ENCODE assay signal across 10 cellular contexts in genomic region chr17:43025290-43025657, GRCh38. TPM values are rescaled to one million over a fixed set of nuclear protein-coding genes. Genes with fewer than 3 reads are reported as not detected.
DNase-seq lines count a peak whose midpoint lies in the region; ATAC-seq, FAIRE-seq and TF ChIP-seq lines count a peak whose summit lies in the region.
"Had no signal": no experiment of that assay in that cellular context is flagged by ENCODE, and none has a peak within 500 bp of the region (broad histone marks: within the 10 kb centered on the region; RNA-seq: fewer than 3 reads in every experiment).

No MANE protein-coding gene starts in this region.

- no peaks in the 10 kb centered on the region; a peak in 1 of 5 replicates for H3K27me3 ChIP-seq in HepG2 (ENCODE audit: control insufficient read depth in 1 of 2, insufficient read depth in 2 of 2, low read length in 2 of 2)
- no peaks in the 10 kb centered on the region for H3K27me3 ChIP-seq in right lobe of liver
- H3K27me3 ChIP-seq in bronchial epithelial cell (ENCODE audit: control insufficient read depth, insufficient read depth, low read length), result no peaks in the 10 kb centered on the region
- no peaks in the 10 kb centered on the region for H3K27me3 ChIP-seq in muscle layer of colon (ENCODE audit: control insufficient read depth in 1 of 2, insufficient read depth in 2 of 2, low read length in 2 of 2)
- H3K27me3 ChIP-seq in vagina, result no peaks in the 10 kb centered on the region

- TF ChIP-seq CTCF in HepG2 (CRISPR knock-in tag; IDR thresholded peaks at IDR 0.05) (no peak), right lobe of liver (IDR thresholded peaks at IDR 0.05) (no peak), bronchial epithelial cell (IDR thresholded peaks at IDR 0.05; ENCODE audit: insufficient read depth, low read length, severe bottlenecking) (no peak), vagina (IDR thresholded peaks at IDR 0.05) (no peak)

- H3K9ac ChIP-seq in HepG2 (ENCODE audit: insufficient read depth, low read depth, low read length) (no peak overlapping the region), muscle layer of colon (ENCODE audit: low read length) (no peak overlapping the region)

- 90% methylated on average over 27 of the region's 27 CpGs for WGBS in HepG2 (ENCODE audit: low lambda C conversion rate)
- WGBS in right lobe of liver (ENCODE audit: insufficient coverage, low coverage, low lambda C conversion rate, missing lambda C conversion rate), result 25% methylated on average over 11 of the region's 27 CpGs

- CTCF ChIA-PET in HepG2 (lab: Yijun Ruan, JAX; ENCODE audit: low intra/inter-chr PET ratio, low total read pairs), result no interaction called here

- no peak overlapping the region for H2AFZ ChIP-seq in HepG2 (ENCODE audit: low read length)

- FAIRE-seq in HepG2 (lab: Jason Lieb, UNC) (no peak), bronchial epithelial cell (lab: Jason Lieb, UNC) (no peak), urothelium cell line (lab: Jason Lieb, UNC) (no peak), GM19239 (lab: Jason Lieb, UNC) (no peak)

- H3K36me3 ChIP-seq in HepG2 (replicated peaks in 1 of 2; ENCODE audit: control insufficient read depth in 1 of 2, insufficient read depth in 2 of 2, low read length in 2 of 2) (0 out of 5 replicates have a peak, but pooled peaks cover 0 to under 1% of the 10 kb centered on the region in 2 experiments), right lobe of liver (no peaks in the 10 kb centered on the region), bronchial epithelial cell (ENCODE audit: control insufficient read depth, insufficient read depth, low read length) (no peaks in the 10 kb centered on the region), muscle layer of colon (ENCODE audit: insufficient read depth, low read length) (no peaks in the 10 kb centered on the region), vagina (no peaks in the 10 kb centered on the region)

- POLR2A ChIA-PET in HepG2 (lab: Yijun Ruan, JAX), result interaction anchor here (1.0 to 3.6 kb wide), 4 partner anchors 14 to 100 kb away, joined by 4 to 16 read pairs (median 9); partner anchors contain the start of genes BRCA1 and RPL27

- TF ChIP-seq EP300 in HepG2 (IDR thresholded peaks at IDR 0.05; ENCODE audit: low read depth in 2 of 2, low read length in 2 of 2), result no peak
- TF ChIP-seq EP300 in HepG2 (CRISPR knock-in tag; IDR thresholded peaks at IDR 0.05; ENCODE audit: borderline replicate concordance), result no peak

- no TSS peak for BruUV-seq in HepG2 (replicated peaks; lab: Mats Ljungman, UMichigan)

- H3K27ac ChIP-seq in HepG2 (ENCODE audit: extremely low read length, insufficient read depth, low read length) (no peak overlapping the region), right lobe of liver (no peak overlapping the region), muscle layer of colon (ENCODE audit: low read depth, low read length) (peak overlapping the region; percentile 1), vagina (peak overlapping the region; percentile 85)
- H3K27ac ChIP-seq: epithelial cell of prostate had no signal

- no peak for TF ChIP-seq RAD21 in HepG2 (CRISPR knock-in tag; IDR thresholded peaks at IDR 0.05)

- in situ Hi-C loops in HepG2 (cut with HindIII; ENCODE audit: extremely low pct_ligation_motif_present, low pct_unique_long_range_greater_than_20kb), result no loop called here

- H3K4me2 ChIP-seq in HepG2 (ENCODE audit: low read depth, low read length), result no peak overlapping the region

- peaks cover 61% of the 10 kb centered on the region for H3K4me1 ChIP-seq in HepG2 (ENCODE audit: insufficient read depth, low read length)
- peaks cover 0 to 17% (median 3%) of the 10 kb centered on the region in 4 donors for H3K4me1 ChIP-seq in right lobe of liver
- peaks cover under 1% of the 10 kb centered on the region for H3K4me1 ChIP-seq in muscle layer of colon (ENCODE audit: insufficient read depth, low read length)
- H3K4me1 ChIP-seq in vagina, result peaks cover 48% of the 10 kb centered on the region

- H3K4me3 ChIP-seq in HepG2 (replicated peaks in 1 of 3; ENCODE audit: insufficient read depth in 1 of 3, low read depth in 2 of 3, low read length in 3 of 3) (no peak overlapping the region), right lobe of liver (peak overlapping the region in 1 of 3 donors; percentile 59), bronchial epithelial cell (ENCODE audit: low read depth, low read length) (peak overlapping the region; percentile 19), muscle layer of colon (ENCODE audit: low read depth in 1 of 2, low read length in 2 of 2) (peak overlapping the region in 1 of 2 donors; percentile 50), vagina (peak overlapping the region; percentile 57 to 78)

- no peaks in the 10 kb centered on the region for H4K20me1 ChIP-seq in HepG2 (ENCODE audit: insufficient read depth, low read length)

- no peak for TF ChIP-seq POLR2A in HepG2 (IDR thresholded peaks at IDR 0.05; ENCODE audit: insufficient read depth in 1 of 2, low read depth in 2 of 2, low read length in 2 of 2)
- no peak for TF ChIP-seq POLR2A in right lobe of liver (IDR thresholded peaks at IDR 0.05)
- TF ChIP-seq POLR2A in vagina (IDR thresholded peaks at IDR 0.05), result no peak

- intact Hi-C loops in HepG2 (cut with micrococcal nuclease; ENCODE audit: unreplicated experiment) (loop anchor here (2.0 kb wide), 2 partner anchors 94 to 146 kb away; partner anchors contain the start of gene NBR1), right lobe of liver (cut with DNase I) (loop anchor here in 1 of 2 donors (10.0 kb wide), 1 partner anchor 120 kb away; no protein-coding TSS in a partner anchor), vagina (cut with DNase I) (loop anchor here (10.0 kb wide), 2 partner anchors 100 to 310 kb away; partner anchors contain the start of gene BRCA1)

- ATAC-seq in HepG2 (no peak), right lobe of liver (no peak), HG03565 (IDR thresholded peaks at IDR 0.05; ENCODE audit: unreplicated experiment) (no peak)

- DNase-seq in HepG2 (ENCODE audit: low spot score), result no peak
- no peak for DNase-seq in right lobe of liver
- no peak for DNase-seq in bronchial epithelial cell (ENCODE audit: low read depth)
- no peak for DNase-seq in vagina (ENCODE audit: extremely low spot score in 2 of 2)
- no peak for DNase-seq in urothelium cell line (ENCODE audit: low spot score)
- DNase-seq in GM19239 (ENCODE audit: insufficient read length, low spot score), result no peak

- H3K9me3 ChIP-seq in HepG2 (ENCODE audit: low read length) (no peaks in the 10 kb centered on the region), right lobe of liver (no peaks in the 10 kb centered on the region), muscle layer of colon (ENCODE audit: low read length) (no peaks in the 10 kb centered on the region), vagina (no peaks in the 10 kb centered on the region)

- peaks cover 12% of the 10 kb centered on the region for H3K79me2 ChIP-seq in HepG2 (ENCODE audit: insufficient read depth, low read length)

RNA-seq across cellular contexts. Expression of gene RND2, which starts 0.2 kb away (rescaled TPM):
- total RNA-seq in HepG2 (2016; rRNA removed; fragmentation: Illumina TruSeq; extraction: Trizol), result 0.11 TPM in 2 replicates
- total RNA-seq in HepG2 (2016; cell fraction: cytosol; rRNA removed; fragmentation: Illumina TruSeq; extraction: Trizol; ENCODE audit: low read depth), result 0.09 and 0.20 TPM in 2 replicates
- 0.04 and 0.16 TPM in 2 replicates for total RNA-seq in HepG2 (2016; cell fraction: insoluble cytoplasmic fraction; rRNA removed; fragmentation: Illumina TruSeq; extraction: Trizol)
- 0.14 and 0.19 TPM in 2 replicates for total RNA-seq in HepG2 (2016; cell fraction: membrane; rRNA removed; fragmentation: Illumina TruSeq; extraction: Trizol)
- total RNA-seq in HepG2 (2016; cell fraction: nucleus; rRNA removed; fragmentation: Illumina TruSeq; extraction: Trizol), result not detected in 2 replicates
- 0.04 and 0.05 TPM in 2 replicates for polyA plus RNA-seq in HepG2 (2011; rRNA removed)
- polyA plus RNA-seq in HepG2 (2011; cell fraction: cytosol; rRNA removed), result 0.01 and 0.06 TPM in 2 replicates
- polyA plus RNA-seq in HepG2 (2011; cell fraction: nucleus; rRNA removed), result 0.05 and 0.11 TPM in 2 replicates
- not detected in 2 replicates for polyA plus RNA-seq in HepG2 (2012)
- polyA plus RNA-seq in HepG2 (2016; cell fraction: cytosol; fragmentation: Illumina TruSeq; extraction: Trizol; ENCODE audit: low read depth), result 0.20 and 0.24 TPM in 2 replicates
- 0.10 and 0.17 TPM in 2 replicates for polyA plus RNA-seq in HepG2 (2016; cell fraction: insoluble cytoplasmic fraction; fragmentation: Illumina TruSeq; extraction: Trizol; ENCODE audit: low read depth)
- polyA plus RNA-seq in HepG2 (2016; cell fraction: membrane; fragmentation: Illumina TruSeq; extraction: Trizol; ENCODE audit: low read depth), result 0.16 and 0.21 TPM in 2 replicates
- polyA plus RNA-seq in HepG2 (2016; cell fraction: nucleus; fragmentation: Illumina TruSeq; extraction: Trizol; ENCODE audit: insufficient read depth, low read depth), result 0.11 TPM in 2 replicates
- polyA minus RNA-seq in HepG2 (2011; rRNA and poly(A)+ RNA removed; ENCODE audit: low replicate concordance), result 0.04 and 0.05 TPM in 2 replicates
- polyA minus RNA-seq in HepG2 (2011; cell fraction: cytosol; rRNA and poly(A)+ RNA removed), result not detected in 2 replicates
- not detected in 2 replicates for polyA minus RNA-seq in HepG2 (2011; cell fraction: nucleus; rRNA and poly(A)+ RNA removed)
- total RNA-seq in right lobe of liver, result 1 to 10 TPM in 2 of 6 experiments, under 1 TPM in 4; 0.09 to 3.3 (median 0.64) TPM
- total RNA-seq in bronchial epithelial cell, result under 0.01 and 0.38 TPM in 2 replicates
- total RNA-seq in vagina, result 1.5 TPM
- total RNA-seq: RPMI7951 had no signal

RNA-seq across cellular contexts. Expression of gene VAT1, which starts 3.1 kb away (rescaled TPM):
- 143 TPM in 2 replicates for total RNA-seq in HepG2 (2016; rRNA removed; fragmentation: Illumina TruSeq; extraction: Trizol)
- 24.4 TPM in 2 replicates for total RNA-seq in HepG2 (2016; cell fraction: cytosol; rRNA removed; fragmentation: Illumina TruSeq; extraction: Trizol; ENCODE audit: low read depth)
- total RNA-seq in HepG2 (2016; cell fraction: insoluble cytoplasmic fraction; rRNA removed; fragmentation: Illumina TruSeq; extraction: Trizol), result 138 and 149 TPM in 2 replicates
- 70.2 and 74.6 TPM in 2 replicates for total RNA-seq in HepG2 (2016; cell fraction: membrane; rRNA removed; fragmentation: Illumina TruSeq; extraction: Trizol)
- 56.8 and 74.7 TPM in 2 replicates for total RNA-seq in HepG2 (2016; cell fraction: nucleus; rRNA removed; fragmentation: Illumina TruSeq; extraction: Trizol)
- 197 and 205 TPM in 2 replicates for polyA plus RNA-seq in HepG2 (2011; rRNA removed)
- 221 and 226 TPM in 2 replicates for polyA plus RNA-seq in HepG2 (2011; cell fraction: cytosol; rRNA removed)
- polyA plus RNA-seq in HepG2 (2011; cell fraction: nucleus; rRNA removed), result 88.7 and 112 TPM in 2 replicates
- 197 and 317 TPM in 2 replicates for polyA plus RNA-seq in HepG2 (2012)
- polyA plus RNA-seq in HepG2 (2016; cell fraction: cytosol; fragmentation: Illumina TruSeq; extraction: Trizol; ENCODE audit: low read depth), result 29.4 and 32.0 TPM in 2 replicates
- polyA plus RNA-seq in HepG2 (2016; cell fraction: insoluble cytoplasmic fraction; fragmentation: Illumina TruSeq; extraction: Trizol; ENCODE audit: low read depth), result 166 and 198 TPM in 2 replicates
- 66.7 and 68.9 TPM in 2 replicates for polyA plus RNA-seq in HepG2 (2016; cell fraction: membrane; fragmentation: Illumina TruSeq; extraction: Trizol; ENCODE audit: low read depth)
- 103 and 122 TPM in 2 replicates for polyA plus RNA-seq in HepG2 (2016; cell fraction: nucleus; fragmentation: Illumina TruSeq; extraction: Trizol; ENCODE audit: insufficient read depth, low read depth)
- polyA minus RNA-seq in HepG2 (2011; rRNA and poly(A)+ RNA removed; ENCODE audit: low replicate concordance), result 175 and 518 TPM in 2 replicates
- 239 and 287 TPM in 2 replicates for polyA minus RNA-seq in HepG2 (2011; cell fraction: cytosol; rRNA and poly(A)+ RNA removed)
- polyA minus RNA-seq in HepG2 (2011; cell fraction: nucleus; rRNA and poly(A)+ RNA removed), result 56.7 and 73.2 TPM in 2 replicates
- total RNA-seq in right lobe of liver, result 10 to 100 TPM; 38.2 to 51.6 (median 43.3) TPM
- 88.7 and 101 TPM in 2 replicates for total RNA-seq in bronchial epithelial cell
- 179 TPM for total RNA-seq in vagina

RNA-seq across cellular contexts. Expression of gene IFI35, which starts 18.7 kb away (rescaled TPM):
- total RNA-seq in HepG2 (2016; rRNA removed; fragmentation: Illumina TruSeq; extraction: Trizol), result 38.1 and 40.2 TPM in 2 replicates
- total RNA-seq in HepG2 (2016; cell fraction: cytosol; rRNA removed; fragmentation: Illumina TruSeq; extraction: Trizol; ENCODE audit: low read depth), result 15.0 and 17.1 TPM in 2 replicates
- 40.0 and 42.7 TPM in 2 replicates for total RNA-seq in HepG2 (2016; cell fraction: insoluble cytoplasmic fraction; rRNA removed; fragmentation: Illumina TruSeq; extraction: Trizol)
- 17.3 and 20.7 TPM in 2 replicates for total RNA-seq in HepG2 (2016; cell fraction: membrane; rRNA removed; fragmentation: Illumina TruSeq; extraction: Trizol)
- total RNA-seq in HepG2 (2016; cell fraction: nucleus; rRNA removed; fragmentation: Illumina TruSeq; extraction: Trizol), result 20.1 and 24.5 TPM in 2 replicates
- 28.9 and 33.5 TPM in 2 replicates for polyA plus RNA-seq in HepG2 (2011; rRNA removed)
- 41.0 and 41.7 TPM in 2 replicates for polyA plus RNA-seq in HepG2 (2011; cell fraction: cytosol; rRNA removed)
- polyA plus RNA-seq in HepG2 (2011; cell fraction: nucleus; rRNA removed), result 39.4 and 53.8 TPM in 2 replicates
- 15.3 and 21.4 TPM in 2 replicates for polyA plus RNA-seq in HepG2 (2012)
- 8.4 and 11.2 TPM in 2 replicates for polyA plus RNA-seq in HepG2 (2016; cell fraction: cytosol; fragmentation: Illumina TruSeq; extraction: Trizol; ENCODE audit: low read depth)
- polyA plus RNA-seq in HepG2 (2016; cell fraction: insoluble cytoplasmic fraction; fragmentation: Illumina TruSeq; extraction: Trizol; ENCODE audit: low read depth), result 41.9 and 42.2 TPM in 2 replicates
- 15.1 and 18.7 TPM in 2 replicates for polyA plus RNA-seq in HepG2 (2016; cell fraction: membrane; fragmentation: Illumina TruSeq; extraction: Trizol; ENCODE audit: low read depth)
- polyA plus RNA-seq in HepG2 (2016; cell fraction: nucleus; fragmentation: Illumina TruSeq; extraction: Trizol; ENCODE audit: insufficient read depth, low read depth), result 35.2 and 38.8 TPM in 2 replicates
- polyA minus RNA-seq in HepG2 (2011; rRNA and poly(A)+ RNA removed; ENCODE audit: low replicate concordance), result 35.6 and 37.0 TPM in 2 replicates
- 6.3 and 8.2 TPM in 2 replicates for polyA minus RNA-seq in HepG2 (2011; cell fraction: cytosol; rRNA and poly(A)+ RNA removed)
- 12.6 and 20.0 TPM in 2 replicates for polyA minus RNA-seq in HepG2 (2011; cell fraction: nucleus; rRNA and poly(A)+ RNA removed)
- total RNA-seq in right lobe of liver, result 10 to 100 TPM; 14.1 to 23.3 (median 18.1) TPM
- 0.79 and 2.4 TPM in 2 replicates for total RNA-seq in bronchial epithelial cell
- total RNA-seq in vagina, result 15.2 TPM

RNA-seq across cellular contexts. Expression of gene RPL27, which starts 27.1 kb away (rescaled TPM):
- total RNA-seq in HepG2 (2016; rRNA removed; fragmentation: Illumina TruSeq; extraction: Trizol) (1,585 and 1,854 TPM in 2 replicates), right lobe of liver (100 to 1,000 TPM; 229 to 528 (median 316) TPM), bronchial epithelial cell (1,341 and 1,431 TPM in 2 replicates), vagina (1,982 TPM)
- 2,474 and 2,700 TPM in 2 replicates for total RNA-seq in HepG2 (2016; cell fraction: cytosol; rRNA removed; fragmentation: Illumina TruSeq; extraction: Trizol; ENCODE audit: low read depth)
- 1,612 and 2,027 TPM in 2 replicates for total RNA-seq in HepG2 (2016; cell fraction: insoluble cytoplasmic fraction; rRNA removed; fragmentation: Illumina TruSeq; extraction: Trizol)
- total RNA-seq in HepG2 (2016; cell fraction: membrane; rRNA removed; fragmentation: Illumina TruSeq; extraction: Trizol), result 3,431 and 3,586 TPM in 2 replicates
- total RNA-seq in HepG2 (2016; cell fraction: nucleus; rRNA removed; fragmentation: Illumina TruSeq; extraction: Trizol), result 594 and 641 TPM in 2 replicates
- polyA plus RNA-seq in HepG2 (2011; rRNA removed), result 5,537 and 5,840 TPM in 2 replicates
- 5,862 and 7,129 TPM in 2 replicates for polyA plus RNA-seq in HepG2 (2011; cell fraction: cytosol; rRNA removed)
- polyA plus RNA-seq in HepG2 (2011; cell fraction: nucleus; rRNA removed), result 1,636 and 1,825 TPM in 2 replicates
- 3,706 and 5,933 TPM in 2 replicates for polyA plus RNA-seq in HepG2 (2012)
- polyA plus RNA-seq in HepG2 (2016; cell fraction: cytosol; fragmentation: Illumina TruSeq; extraction: Trizol; ENCODE audit: low read depth), result 4,996 and 5,283 TPM in 2 replicates
- 3,163 and 3,539 TPM in 2 replicates for polyA plus RNA-seq in HepG2 (2016; cell fraction: insoluble cytoplasmic fraction; fragmentation: Illumina TruSeq; extraction: Trizol; ENCODE audit: low read depth)
- 5,583 and 6,010 TPM in 2 replicates for polyA plus RNA-seq in HepG2 (2016; cell fraction: membrane; fragmentation: Illumina TruSeq; extraction: Trizol; ENCODE audit: low read depth)
- 1,621 and 1,722 TPM in 2 replicates for polyA plus RNA-seq in HepG2 (2016; cell fraction: nucleus; fragmentation: Illumina TruSeq; extraction: Trizol; ENCODE audit: insufficient read depth, low read depth)
- polyA minus RNA-seq in HepG2 (2011; rRNA and poly(A)+ RNA removed; ENCODE audit: low replicate concordance), result 2,855 and 3,130 TPM in 2 replicates
- 813 and 904 TPM in 2 replicates for polyA minus RNA-seq in HepG2 (2011; cell fraction: cytosol; rRNA and poly(A)+ RNA removed)
- 526 and 829 TPM in 2 replicates for polyA minus RNA-seq in HepG2 (2011; cell fraction: nucleus; rRNA and poly(A)+ RNA removed)

RNA-seq across cellular contexts. Expression of gene RUNDC1, which starts 44.9 kb away (rescaled TPM):
- total RNA-seq in HepG2 (2016; rRNA removed; fragmentation: Illumina TruSeq; extraction: Trizol) (9.4 and 10.3 TPM in 2 replicates), right lobe of liver (1 to 10 TPM; 3.6 to 5.1 (median 4.6) TPM), bronchial epithelial cell (10.3 and 11.8 TPM in 2 replicates), vagina (21.4 TPM)
- total RNA-seq in HepG2 (2016; cell fraction: cytosol; rRNA removed; fragmentation: Illumina TruSeq; extraction: Trizol; ENCODE audit: low read depth), result 0.91 and 1.2 TPM in 2 replicates
- 8.5 and 10.4 TPM in 2 replicates for total RNA-seq in HepG2 (2016; cell fraction: insoluble cytoplasmic fraction; rRNA removed; fragmentation: Illumina TruSeq; extraction: Trizol)
- total RNA-seq in HepG2 (2016; cell fraction: membrane; rRNA removed; fragmentation: Illumina TruSeq; extraction: Trizol), result 4.6 and 5.0 TPM in 2 replicates
- total RNA-seq in HepG2 (2016; cell fraction: nucleus; rRNA removed; fragmentation: Illumina TruSeq; extraction: Trizol), result 8.3 and 10.3 TPM in 2 replicates
- 11.4 and 14.0 TPM in 2 replicates for polyA plus RNA-seq in HepG2 (2011; rRNA removed)
- 5.1 and 5.2 TPM in 2 replicates for polyA plus RNA-seq in HepG2 (2011; cell fraction: cytosol; rRNA removed)
- polyA plus RNA-seq in HepG2 (2011; cell fraction: nucleus; rRNA removed), result 16.7 and 21.1 TPM in 2 replicates
- polyA plus RNA-seq in HepG2 (2012), result 6.6 and 10.4 TPM in 2 replicates
- polyA plus RNA-seq in HepG2 (2016; cell fraction: cytosol; fragmentation: Illumina TruSeq; extraction: Trizol; ENCODE audit: low read depth), result 0.78 and 0.85 TPM in 2 replicates
- 7.7 and 8.6 TPM in 2 replicates for polyA plus RNA-seq in HepG2 (2016; cell fraction: insoluble cytoplasmic fraction; fragmentation: Illumina TruSeq; extraction: Trizol; ENCODE audit: low read depth)
- polyA plus RNA-seq in HepG2 (2016; cell fraction: membrane; fragmentation: Illumina TruSeq; extraction: Trizol; ENCODE audit: low read depth), result 2.0 and 2.1 TPM in 2 replicates
- 11.4 and 11.5 TPM in 2 replicates for polyA plus RNA-seq in HepG2 (2016; cell fraction: nucleus; fragmentation: Illumina TruSeq; extraction: Trizol; ENCODE audit: insufficient read depth, low read depth)
- polyA minus RNA-seq in HepG2 (2011; rRNA and poly(A)+ RNA removed; ENCODE audit: low replicate concordance), result 23.4 and 27.0 TPM in 2 replicates
- 5.7 and 6.1 TPM in 2 replicates for polyA minus RNA-seq in HepG2 (2011; cell fraction: cytosol; rRNA and poly(A)+ RNA removed)
- polyA minus RNA-seq in HepG2 (2011; cell fraction: nucleus; rRNA and poly(A)+ RNA removed), result 17.3 and 20.8 TPM in 2 replicates

Comparison
In these comparisons a context has a peak if more than half of its experiments do, and no peak if none do; other contexts are left out.
1. H3K27ac ChIP-seq: peak in muscle layer of colon (single experiment) and vagina (single experiment); none in HepG2 (single experiment) and right lobe of liver (0 of 3).
2. H3K4me3 ChIP-seq: peak in bronchial epithelial cell (single experiment) and vagina (2 of 2); none in HepG2 (0 of 3).